Comparison of ENCODE assay signal across 8 cellular contexts in genomic region chr2:159797468-159798375, GRCh38. TPM values are rescaled to one million over a fixed set of nuclear protein-coding genes. Genes with fewer than 3 reads are reported as not detected.
DNase-seq lines count a peak whose midpoint lies in the region; ATAC-seq lines count a peak whose summit lies in the region.

CD302 (minus strand) TSS chr2:159798208; CDS start chr2:159798198, 10 bp downstream.

- no CpG with 5 or more reads among the region's 83 CpGs for WGBS in mesendoderm (ENCODE audit: extremely low coverage, insufficient coverage, low lambda C conversion rate)

- no peak within 1 kb of the TSS for H3K4ac ChIP-seq in mesendoderm (ENCODE audit: low read depth, low read length)

- H2BK5ac ChIP-seq in mesendoderm (ENCODE audit: low read length): no peak within 1 kb of the TSS

- H2BK15ac ChIP-seq in mesendoderm (replicated peaks; ENCODE audit: low read depth): no peak within 1 kb of the TSS

- no peaks in the 10 kb centered on the region for H3K4me1 ChIP-seq in endocrine pancreas (ENCODE audit: control insufficient read depth, insufficient read depth, low read length)
- H3K4me1 ChIP-seq in mesendoderm (ENCODE audit: control insufficient read depth, low read depth, low read length): no peaks in the 10 kb centered on the region

- H4K5ac ChIP-seq in mesendoderm (ENCODE audit: low read length): no peak within 1 kb of the TSS

- H2AK5ac ChIP-seq in mesendoderm (ENCODE audit: low read length): no peak within 1 kb of the TSS

- no peak within 1 kb of the TSS for H3K18ac ChIP-seq in mesendoderm (ENCODE audit: low read length)

- H3K36me3 ChIP-seq in endocrine pancreas (ENCODE audit: control insufficient read depth, insufficient read depth, low read length) (no peaks in the 10 kb centered on the region), mesendoderm (ENCODE audit: control insufficient read depth, insufficient read depth, low read length) (no peaks in the 10 kb centered on the region)

- peak within 1 kb of the TSS; percentile 99 for H3K4me2 ChIP-seq in mesendoderm (ENCODE audit: low read length)

- peak within 1 kb of the TSS; percentile 85 for H3K4me3 ChIP-seq in endocrine pancreas (ENCODE audit: control insufficient read depth, insufficient read depth, low read length)
- H3K4me3 ChIP-seq in mesendoderm (ENCODE audit: low read length): peak within 1 kb of the TSS; percentile 66

- no peak within 1 kb of the TSS for H3K27ac ChIP-seq in mesendoderm (ENCODE audit: low read depth, low read length)

- ATAC-seq in GM21515 (IDR thresholded peaks at IDR 0.05; ENCODE audit: unreplicated experiment): peak; percentile 52
- no peak for ATAC-seq in HG03565 (IDR thresholded peaks at IDR 0.05; ENCODE audit: unreplicated experiment)

- no peak within 1 kb of the TSS for H2BK120ac ChIP-seq in mesendoderm (ENCODE audit: low read depth, low read length)

- H3K9me3 ChIP-seq in endocrine pancreas (ENCODE audit: control insufficient read depth, low read length): no peaks in the 10 kb centered on the region

- H3K56ac ChIP-seq in mesendoderm (ENCODE audit: low read length): peak within 1 kb of the TSS; percentile 93

- peak within 1 kb of the TSS; percentile 89 for H3K23ac ChIP-seq in mesendoderm (ENCODE audit: low read length)

- no peaks in the 10 kb centered on the region for H3K27me3 ChIP-seq in endocrine pancreas (ENCODE audit: control insufficient read depth, insufficient read depth, low read length)
- peaks cover 12% of the 10 kb centered on the region for H3K27me3 ChIP-seq in mesendoderm (ENCODE audit: insufficient read depth, low read length, poor library complexity)

- DNase-seq in Daoy (ENCODE audit: low read depth) (peak; percentile 66), Kasumi-1 (lab: John Stamatoyannopoulos, UW) (peak; percentile 56 to 60), mesendoderm (peak; percentile 40)
- peak; percentile 32 to 50 for DNase-seq in activated CD4-positive, alpha-beta T cell treated with anti-CD3 and anti-CD28 coated beads, Interleukin-2, amount 50 U/mL, for 48 hours
- peak; percentile 14 to 28 for DNase-seq in stimulated activated CD8-positive, alpha-beta memory T cell treated with anti-CD3 and anti-CD28 coated beads, Interleukin-2, amount 100 ng/mL, for 48 hours (ENCODE audit: low read depth in 2 of 2)

- H3K9ac ChIP-seq in endocrine pancreas (ENCODE audit: control insufficient read depth, insufficient read depth, low read length): peak within 1 kb of the TSS; percentile 77
- H3K9ac ChIP-seq in mesendoderm (ENCODE audit: low read length): peak within 1 kb of the TSS; percentile 73

- H3K79me2 ChIP-seq in mesendoderm (ENCODE audit: control insufficient read depth, insufficient read depth, low read length): no peaks in the 10 kb centered on the region

- H3K79me1 ChIP-seq in mesendoderm (ENCODE audit: low read length): no peaks in the 10 kb centered on the region

- no peak within 1 kb of the TSS for H4K8ac ChIP-seq in mesendoderm (ENCODE audit: low read depth, low read length)

RNA-seq across cellular contexts. Expression of gene CD302, which starts in this region (rescaled TPM):
- 2.3 and 2.8 TPM in 2 replicates for total RNA-seq in Daoy (2014; rRNA removed; shearing (Covaris generic))
- polyA plus RNA-seq in mesendoderm (2013, experiment 1 of 2): 0.56 TPM
- 0.53 TPM for polyA plus RNA-seq in mesendoderm (2013, experiment 2 of 2)
